In the genomic region with DNA sequence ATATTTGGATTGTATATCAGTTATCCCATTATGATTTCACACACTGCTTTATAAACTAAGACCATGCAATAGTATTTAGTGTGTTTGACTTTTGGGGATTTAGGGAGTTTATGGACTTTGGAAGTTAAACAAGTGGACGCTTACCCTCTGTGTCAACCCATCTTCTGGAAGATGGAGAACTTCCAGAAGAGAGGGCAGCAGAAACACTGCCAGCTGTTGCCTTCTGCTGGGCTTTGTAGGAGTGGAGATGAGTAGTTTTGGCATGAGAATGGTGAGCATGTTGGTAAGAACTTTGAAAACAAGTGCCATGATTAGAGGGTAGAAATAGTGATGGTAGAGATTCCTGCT, we compare ENCODE assay signal across 1 cellular context.
TF ChIP-seq lines count a peak whose summit lies in the region.

No MANE protein-coding gene starts in this region.

TF ChIP-seq in A549, 52 proteins besides CTCF, POLR2A, EP300 and RAD21 (continued from another document):
- TF ChIP-seq POLR2AphosphoS2 (conservative IDR thresholded peaks at IDR 0.05; ENCODE audit: low read length), result no peak
- no peak for TF ChIP-seq HOXB13 (CRISPR knock-in tag; IDR thresholded peaks at IDR 0.05; ENCODE audit: low read depth)
- no peak for TF ChIP-seq ZFP36 (IDR thresholded peaks at IDR 0.05; ENCODE audit: borderline replicate concordance, partially characterized antibody)
- no peak for TF ChIP-seq CBX8 (IDR thresholded peaks at IDR 0.05)
- no peak for TF ChIP-seq NPAS2 (CRISPR knock-in tag; IDR thresholded peaks at IDR 0.05; ENCODE audit: borderline replicate concordance)
- TF ChIP-seq NFE2L2 (conservative IDR thresholded peaks at IDR 0.05; ENCODE audit: low read length), result no peak
- TF ChIP-seq, protein P1, sequence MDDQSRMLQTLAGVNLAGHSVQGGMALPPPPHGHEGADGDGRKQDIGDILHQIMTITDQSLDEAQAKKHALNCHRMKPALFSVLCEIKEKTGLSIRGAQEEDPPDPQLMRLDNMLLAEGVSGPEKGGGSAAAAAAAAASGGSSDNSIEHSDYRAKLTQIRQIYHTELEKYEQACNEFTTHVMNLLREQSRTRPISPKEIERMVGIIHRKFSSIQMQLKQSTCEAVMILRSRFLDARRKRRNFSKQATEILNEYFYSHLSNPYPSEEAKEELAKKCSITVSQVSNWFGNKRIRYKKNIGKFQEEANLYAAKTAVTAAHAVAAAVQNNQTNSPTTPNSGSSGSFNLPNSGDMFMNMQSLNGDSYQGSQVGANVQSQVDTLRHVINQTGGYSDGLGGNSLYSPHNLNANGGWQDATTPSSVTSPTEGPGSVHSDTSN (IDR thresholded peaks at IDR 0.05), result no peak
- no peak for TF ChIP-seq EHMT2 (IDR thresholded peaks at IDR 0.05; ENCODE audit: low read depth)
- no peak for TF ChIP-seq ZC3H11A (IDR thresholded peaks at IDR 0.05)
- no peak for TF ChIP-seq RNF2 (IDR thresholded peaks at IDR 0.05; ENCODE audit: borderline replicate concordance, low read depth)
- no peak for TF ChIP-seq BHLHE40 (IDR thresholded peaks at IDR 0.05; ENCODE audit: low read depth, low read length)
- TF ChIP-seq NR3C1 (IDR thresholded peaks at IDR 0.05), result no peak
- TF ChIP-seq, protein P2, sequence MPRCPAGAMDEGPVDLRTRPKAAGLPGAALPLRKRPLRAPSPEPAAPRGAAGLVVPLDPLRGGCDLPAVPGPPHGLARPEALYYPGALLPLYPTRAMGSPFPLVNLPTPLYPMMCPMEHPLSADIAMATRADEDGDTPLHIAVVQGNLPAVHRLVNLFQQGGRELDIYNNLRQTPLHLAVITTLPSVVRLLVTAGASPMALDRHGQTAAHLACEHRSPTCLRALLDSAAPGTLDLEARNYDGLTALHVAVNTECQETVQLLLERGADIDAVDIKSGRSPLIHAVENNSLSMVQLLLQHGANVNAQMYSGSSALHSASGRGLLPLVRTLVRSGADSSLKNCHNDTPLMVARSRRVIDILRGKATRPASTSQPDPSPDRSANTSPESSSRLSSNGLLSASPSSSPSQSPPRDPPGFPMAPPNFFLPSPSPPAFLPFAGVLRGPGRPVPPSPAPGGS (IDR thresholded peaks at IDR 0.05), result no peak
- no peak for TF ChIP-seq CHD4 (IDR thresholded peaks at IDR 0.05; ENCODE audit: borderline replicate concordance)
- no peak for TF ChIP-seq EHF (CRISPR knock-in tag; IDR thresholded peaks at IDR 0.05)
- no peak for TF ChIP-seq SMC3 (IDR thresholded peaks at IDR 0.05)
